21 cellular contexts compared by ENCODE assay signal in genomic region chr16:52436646-52437645, GRCh38.
"Had no signal": no experiment of that assay in that cellular context is flagged by ENCODE, and none has a peak within 500 bp of the region (broad histone marks: within the 10 kb centered on the region; RNA-seq: fewer than 3 reads in every experiment).

No MANE protein-coding gene starts in this region.

- H3K4me1 ChIP-seq: suprapubic skin, transverse colon, uterus had no signal

- H3K27ac ChIP-seq: hepatocyte, suprapubic skin, transverse colon, uterus had no signal

- H2AFZ ChIP-seq: hepatocyte had no signal

- H3K4me3 ChIP-seq: hepatocyte, mucosa of descending colon, smooth muscle cell, suprapubic skin, transverse colon, uterus had no signal

- H3K4me2 ChIP-seq: hepatocyte, smooth muscle cell had no signal

- H3K36me3 ChIP-seq: suprapubic skin, transverse colon, uterus had no signal

- DNase-seq: activated CD4-positive, alpha-beta T cell treated with anti-CD3 and anti-CD28 coated beads, Interleukin-2, amount 10 ng/mL, durations not matched to agents 7 days and 5 days; activated CD8-positive, alpha-beta T cell treated with anti-CD3 and anti-CD28 coated beads, Interleukin-2, amount 10 ng/mL, durations not matched to agents 7 days and 5 days; activated naive CD4-positive, alpha-beta T cell treated with Interleukin-2 at 50 U/mL for 16 hours; activated naive CD8-positive, alpha-beta T cell treated with anti-CD3 and anti-CD28 coated beads, Interleukin-2, amount 10 ng/mL, durations not matched to agents 7 days and 5 days; activated T-cell treated with anti-CD3 and anti-CD28 coated beads, Interleukin-2, amount 50 U/mL, for 24 hours; amygdala; dermis blood vessel endothelial cell; effector memory CD4-positive, alpha-beta T cell; left cardiac atrium; mesenchymal stem cell; mucosa of descending colon; naive B cell; stimulated activated CD4-positive, alpha-beta T cell treated with anti-CD3 and anti-CD28 coated beads, Interleukin-4, amount 100 ng/mL, for 1 hour; stimulated activated naive CD8-positive, alpha-beta T cell treated with anti-CD3 and anti-CD28 coated beads, Interleukin-15, amount 100 ng/mL, for 72 hours; transverse colon; uterus had no signal

- H3K79me2 ChIP-seq: hepatocyte had no signal

- H3K9me3 ChIP-seq: mucosa of descending colon, suprapubic skin, transverse colon, uterus had no signal

- ATAC-seq: activated CD4-positive, CD25-positive, alpha-beta regulatory T cell treated with anti-CD3 and anti-CD28 coated beads, Interleukin-2, amount 50 U/mL, for 24 hours; activated CD8-positive, alpha-beta T cell treated with anti-CD3 and anti-CD28 coated beads, Interleukin-2, amount 10 ng/mL, durations not matched to agents 7 days and 5 days; left cardiac atrium; mucosa of descending colon; sciatic nerve; stimulated activated naive CD8-positive, alpha-beta T cell treated with anti-CD3 and anti-CD28 coated beads, Interleukin-15, amount 100 ng/mL, for 72 hours had no signal
